ENCODE assay signal across 23 cellular contexts in the genomic region with DNA sequence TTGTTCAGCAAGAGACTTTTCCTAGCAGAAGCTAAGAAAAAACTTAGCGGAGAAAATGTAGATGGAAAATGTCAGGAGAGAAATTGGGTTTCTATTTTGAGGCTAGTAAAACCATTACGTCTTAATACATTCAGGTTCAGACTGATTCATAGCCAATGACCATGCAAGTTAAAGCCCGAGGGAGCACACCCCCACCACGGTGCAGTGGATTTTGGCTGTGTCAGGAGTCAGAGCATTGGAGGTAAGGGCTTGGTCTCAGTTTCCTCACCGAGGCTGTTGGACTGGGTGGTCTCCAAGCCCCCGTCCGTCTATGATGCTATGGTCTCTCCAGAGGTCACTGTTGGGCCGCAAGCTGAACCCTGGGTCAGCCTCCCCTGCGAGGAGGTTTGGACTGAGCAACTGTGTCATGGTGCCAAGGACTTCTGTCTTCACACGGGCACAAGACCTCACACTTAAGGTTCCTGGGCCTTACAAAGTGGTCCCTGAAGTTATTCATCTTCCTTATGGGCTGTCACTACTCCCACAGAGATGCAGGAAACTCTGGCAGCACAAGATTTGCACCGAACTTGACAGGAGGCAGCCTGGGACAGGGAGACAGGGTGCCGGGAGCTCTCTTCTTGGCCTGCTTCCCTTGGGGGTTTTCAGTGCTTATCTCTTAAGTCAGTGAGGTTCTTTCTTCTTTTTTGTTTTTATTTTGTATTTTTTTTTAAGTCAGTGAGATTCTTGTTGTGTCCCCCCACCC.
"Had no signal": no experiment of that assay in that cellular context is flagged by ENCODE, and none has a peak within 500 bp of the region (broad histone marks: within the 10 kb centered on the region; RNA-seq: fewer than 3 reads in every experiment).

No MANE protein-coding gene starts in this region.

- DNase-seq: activated CD4-positive, alpha-beta T cell treated with anti-CD3 and anti-CD28 coated beads, Interleukin-2, amount 10 ng/mL, durations not matched to agents 7 days and 5 days; activated CD4-positive, CD25-positive, alpha-beta regulatory T cell; activated CD8-positive, alpha-beta memory T cell treated with anti-CD3 and anti-CD28 coated beads, Interleukin-2, amount 50 U/mL, for 4 hours; activated naive CD4-positive, alpha-beta T cell treated with anti-CD3 and anti-CD28 coated beads for 36 hours; activated T-cell treated with anti-CD3 and anti-CD28 coated beads, Interleukin-2, amount 50 U/mL, for 4 hours; anterior cingulate cortex; cerebellar nuclear complex; effector memory CD4-positive, alpha-beta T cell; esophagus squamous epithelium; mucosa of descending colon; naive B cell; ovary; stimulated activated CD4-positive, alpha-beta T cell treated with anti-CD3 and anti-CD28 coated beads, Interleukin-4, amount 100 ng/mL, for 4 hours; T-cell; T-helper 9 cell; testis had no signal

- H3K36me3 ChIP-seq: breast epithelium, esophagus squamous epithelium, neural progenitor cell, ovary had no signal

- H3K9ac ChIP-seq: neural progenitor cell had no signal

- H3K4me1 Mint-ChIP-seq: naive B cell, neural progenitor cell, T-cell had no signal

- H3K27me3 ChIP-seq: breast epithelium, esophagus squamous epithelium, hepatocyte, neural progenitor cell, ovary, testis had no signal

- H2AFZ ChIP-seq: hepatocyte, neural progenitor cell had no signal

- ATAC-seq: activated T-cell treated with anti-CD3 and anti-CD28 coated beads, Interleukin-2, amount 50 U/mL, for 4 hours; left lobe of liver; mucosa of descending colon; sciatic nerve; stimulated activated memory B cell treated with anti-CD40 and anti-IgM and Interleukin-4, amounts not matched to agents 10 μg/mL and 1 μg/mL and 100 μg/mL, for 72 hours; T-cell had no signal

- H3K4me3 Mint-ChIP-seq: activated CD4-positive, alpha-beta T cell treated with anti-CD3 and anti-CD28 coated beads, Interleukin-2, amount 10 ng/mL, durations not matched to agents 7 days and 5 days; activated naive CD4-positive, alpha-beta T cell treated with anti-CD3 and anti-CD28 coated beads for 36 hours; activated T-cell treated with anti-CD3 and anti-CD28 coated beads, Interleukin-2, amount 50 U/mL, for 4 hours; dendritic cell treated with granulocyte-macrophage colony-stimulating factor and Interleukin-4, amounts not matched to agents 40 ng/mL and 50 ng/mL, for 4 days; naive B cell; neural progenitor cell; stimulated activated memory B cell treated with anti-CD40 and anti-IgM and Interleukin-4, amounts not matched to agents 10 μg/mL and 1 μg/mL and 100 μg/mL, for 72 hours; T-cell had no signal

- H3K27ac Mint-ChIP-seq: activated CD4-positive, alpha-beta T cell treated with anti-CD3 and anti-CD28 coated beads, Interleukin-2, amount 10 ng/mL, durations not matched to agents 7 days and 5 days; activated naive CD4-positive, alpha-beta T cell treated with anti-CD3 and anti-CD28 coated beads for 36 hours; dendritic cell treated with granulocyte-macrophage colony-stimulating factor and Interleukin-4, amounts not matched to agents 40 ng/mL and 50 ng/mL, for 4 days; neural progenitor cell; stimulated activated memory B cell treated with anti-CD40 and anti-IgM and Interleukin-4, amounts not matched to agents 10 μg/mL and 1 μg/mL and 100 μg/mL, for 72 hours; T-cell had no signal

- H3K4me1 ChIP-seq: breast epithelium, neural progenitor cell, testis had no signal

- H3K4me2 ChIP-seq: hepatocyte, neural progenitor cell had no signal

- H3K79me2 ChIP-seq: hepatocyte had no signal

- H3K27ac ChIP-seq: hepatocyte, neural progenitor cell, ovary, testis had no signal

- H3K36me3 Mint-ChIP-seq: naive B cell; neural progenitor cell; stimulated activated memory B cell treated with anti-CD40 and anti-IgM and Interleukin-4, amounts not matched to agents 10 μg/mL and 1 μg/mL and 100 μg/mL, for 72 hours; T-cell had no signal

- H3K9me3 ChIP-seq: breast epithelium, esophagus squamous epithelium, mucosa of descending colon, ovary, testis had no signal

- H3K4me3 ChIP-seq: breast epithelium, esophagus squamous epithelium, hepatocyte, mucosa of descending colon, neural progenitor cell, ovary, testis had no signal

- H3K9me3 Mint-ChIP-seq: activated CD4-positive, alpha-beta T cell treated with anti-CD3 and anti-CD28 coated beads, Interleukin-2, amount 10 ng/mL, durations not matched to agents 7 days and 5 days; activated naive CD4-positive, alpha-beta T cell treated with anti-CD3 and anti-CD28 coated beads for 36 hours; activated T-cell treated with anti-CD3 and anti-CD28 coated beads, Interleukin-2, amount 50 U/mL, for 4 hours; naive B cell; stimulated activated memory B cell treated with anti-CD40 and anti-IgM and Interleukin-4, amounts not matched to agents 10 μg/mL and 1 μg/mL and 100 μg/mL, for 72 hours; T-cell had no signal
